Comparison of ENCODE assay signal across 2 cellular contexts in genomic region chr3:169846458-169847193, GRCh38.
TF ChIP-seq lines count a peak whose summit lies in the region.

No MANE protein-coding gene starts in this region.

TF ChIP-seq in HEK293T, 16 proteins besides CTCF, POLR2A, EP300 and RAD21:
- TF ChIP-seq ZNF384 (IDR thresholded peaks at IDR 0.05), result no peak
- no peak for TF ChIP-seq TARDBP (IDR thresholded peaks at IDR 0.05)
- no peak for TF ChIP-seq NFRKB (IDR thresholded peaks at IDR 0.05)
- no peak for TF ChIP-seq FOXA1 (IDR thresholded peaks at IDR 0.05)
- no peak for TF ChIP-seq HDGF (IDR thresholded peaks at IDR 0.05; ENCODE audit: borderline replicate concordance)
- TF ChIP-seq FOXM1 (IDR thresholded peaks at IDR 0.05; ENCODE audit: borderline replicate concordance), result no peak
- no peak for TF ChIP-seq ARNT (IDR thresholded peaks at IDR 0.05)
- no peak for TF ChIP-seq CTBP1 (IDR thresholded peaks at IDR 0.05; ENCODE audit: borderline replicate concordance)
- TF ChIP-seq L3MBTL2 (conservative IDR thresholded peaks at IDR 0.05), result no peak
- TF ChIP-seq SUZ12 (IDR thresholded peaks at IDR 0.05), result no peak
- TF ChIP-seq, protein P1, sequence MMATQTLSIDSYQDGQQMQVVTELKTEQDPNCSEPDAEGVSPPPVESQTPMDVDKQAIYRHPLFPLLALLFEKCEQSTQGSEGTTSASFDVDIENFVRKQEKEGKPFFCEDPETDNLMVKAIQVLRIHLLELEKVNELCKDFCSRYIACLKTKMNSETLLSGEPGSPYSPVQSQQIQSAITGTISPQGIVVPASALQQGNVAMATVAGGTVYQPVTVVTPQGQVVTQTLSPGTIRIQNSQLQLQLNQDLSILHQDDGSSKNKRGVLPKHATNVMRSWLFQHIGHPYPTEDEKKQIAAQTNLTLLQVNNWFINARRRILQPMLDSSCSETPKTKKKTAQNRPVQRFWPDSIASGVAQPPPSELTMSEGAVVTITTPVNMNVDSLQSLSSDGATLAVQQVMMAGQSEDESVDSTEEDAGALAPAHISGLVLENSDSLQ (IDR thresholded peaks at IDR 0.05), result no peak
- TF ChIP-seq BHLHE40 (IDR thresholded peaks at IDR 0.05; ENCODE audit: borderline replicate concordance), result no peak
- TF ChIP-seq ELF4 (IDR thresholded peaks at IDR 0.05), result no peak
- TF ChIP-seq SP1 (IDR thresholded peaks at IDR 0.05), result no peak
- no peak for TF ChIP-seq LEF1 (IDR thresholded peaks at IDR 0.05; ENCODE audit: borderline replicate concordance)
- TF ChIP-seq FOXK2 (IDR thresholded peaks at IDR 0.05), result no peak

TF ChIP-seq in HepG2, 621 proteins besides CTCF, POLR2A, EP300 and RAD21:
- no peak for TF ChIP-seq ZNF180 (CRISPR knock-in tag; IDR thresholded peaks at IDR 0.05; ENCODE audit: borderline replicate concordance, low read depth)
- no peak for TF ChIP-seq ZNF343 (CRISPR knock-in tag; IDR thresholded peaks at IDR 0.05)
- no peak for TF ChIP-seq ZNF251 (CRISPR knock-in tag; IDR thresholded peaks at IDR 0.05)
- no peak for TF ChIP-seq KLF15 (CRISPR knock-in tag; IDR thresholded peaks at IDR 0.05; ENCODE audit: borderline replicate concordance)
- no peak for TF ChIP-seq RARA (CRISPR knock-in tag; IDR thresholded peaks at IDR 0.05)
- no peak for TF ChIP-seq EHMT2 (IDR thresholded peaks at IDR 0.05; ENCODE audit: borderline replicate concordance, low read depth, low read length)
